Comparison of ENCODE assay signal across 2 cellular contexts in genomic region chr22:46225631-46226030, GRCh38.
TF ChIP-seq lines count a peak whose summit lies in the region.

No MANE protein-coding gene starts in this region.

TF ChIP-seq in K562, 482 proteins besides CTCF, POLR2A, EP300 and RAD21:
- no peak for TF ChIP-seq ZNF277 (CRISPR knock-in tag; IDR thresholded peaks at IDR 0.05; ENCODE audit: borderline replicate concordance)
- no peak for TF ChIP-seq ZFP1 (CRISPR knock-in tag; IDR thresholded peaks at IDR 0.05)
- TF ChIP-seq GATAD2B (IDR thresholded peaks at IDR 0.05; ENCODE audit: borderline replicate concordance) = no peak
- TF ChIP-seq SRSF1 (IDR thresholded peaks at IDR 0.05; ENCODE audit: low read depth, low read length) = no peak
- peak in 1 of 2 experiments; percentile 37; a peak in 1 of 4 replicates for TF ChIP-seq KDM1A (IDR thresholded peaks at IDR 0.05)
- TF ChIP-seq STAT5A (IDR thresholded peaks at IDR 0.05; ENCODE audit: borderline replicate concordance, low read length) = no peak
- no peak for TF ChIP-seq TEAD1 (CRISPR knock-in tag; IDR thresholded peaks at IDR 0.05)
- no peak for TF ChIP-seq GABPB1 (CRISPR knock-in tag; IDR thresholded peaks at IDR 0.05)
- 0 out of 2 replicates have a peak, but pooled peaks have one; percentile 26 for TF ChIP-seq MAX (CRISPR knock-in tag; IDR thresholded peaks at IDR 0.05)
- no peak for TF ChIP-seq ZNF668 (CRISPR knock-in tag; IDR thresholded peaks at IDR 0.05)
- TF ChIP-seq, protein P1, sequence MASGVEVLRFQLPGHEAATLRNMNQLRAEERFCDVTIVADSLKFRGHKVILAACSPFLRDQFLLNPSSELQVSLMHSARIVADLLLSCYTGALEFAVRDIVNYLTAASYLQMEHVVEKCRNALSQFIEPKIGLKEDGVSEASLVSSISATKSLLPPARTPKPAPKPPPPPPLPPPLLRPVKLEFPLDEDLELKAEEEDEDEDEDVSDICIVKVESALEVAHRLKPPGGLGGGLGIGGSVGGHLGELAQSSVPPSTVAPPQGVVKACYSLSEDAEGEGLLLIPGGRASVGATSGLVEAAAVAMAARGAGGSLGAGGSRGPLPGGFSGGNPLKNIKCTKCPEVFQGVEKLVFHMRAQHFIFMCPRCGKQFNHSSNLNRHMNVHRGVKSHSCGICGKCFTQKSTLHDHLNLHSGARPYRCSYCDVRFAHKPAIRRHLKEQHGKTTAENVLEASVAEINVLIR (CRISPR knock-in tag; IDR thresholded peaks at IDR 0.05) = no peak

TF ChIP-seq in HepG2, 621 proteins besides CTCF, POLR2A, EP300 and RAD21:
- TF ChIP-seq ZNF30 (CRISPR knock-in tag; IDR thresholded peaks at IDR 0.05) (no peak), ZMYM3 (CRISPR knock-in tag; IDR thresholded peaks at IDR 0.05) (no peak), RBM39 (IDR thresholded peaks at IDR 0.05; ENCODE audit: low read depth, low read length, poor library complexity, severe bottlenecking) (no peak), ZNF510 (CRISPR knock-in tag; IDR thresholded peaks at IDR 0.05; ENCODE audit: low read depth) (no peak), HNRNPLL (IDR thresholded peaks at IDR 0.05; ENCODE audit: low read depth, low read length, poor library complexity, severe bottlenecking) (peak; percentile 63), MIER3 (CRISPR knock-in tag; IDR thresholded peaks at IDR 0.05; ENCODE audit: borderline replicate concordance) (no peak), ZNF672 (CRISPR knock-in tag; IDR thresholded peaks at IDR 0.05) (peak; percentile 45; the same call in 1 of the 2 replicates), ETV6 (CRISPR knock-in tag; conservative IDR thresholded peaks at IDR 0.05) (no peak), PITX1 (CRISPR knock-in tag; IDR thresholded peaks at IDR 0.05) (no peak), CENPT (CRISPR knock-in tag; IDR thresholded peaks at IDR 0.05; ENCODE audit: low read depth) (0 out of 2 replicates have a peak, but pooled peaks have one; percentile 57), GABPB1 (CRISPR knock-in tag; IDR thresholded peaks at IDR 0.05) (no peak), PHF8 (CRISPR knock-in tag; IDR thresholded peaks at IDR 0.05) (no peak), SMC3 (IDR thresholded peaks at IDR 0.05; ENCODE audit: low read length) (no peak), ZSCAN30 (CRISPR knock-in tag; IDR thresholded peaks at IDR 0.05) (no peak), HNRNPL (IDR thresholded peaks at IDR 0.05; ENCODE audit: low read depth, low read length) (peak; percentile 47; the same call in 1 of the 2 replicates), LRRFIP1 (CRISPR knock-in tag; conservative IDR thresholded peaks at IDR 0.05) (no peak)
- TF ChIP-seq, protein P2, sequence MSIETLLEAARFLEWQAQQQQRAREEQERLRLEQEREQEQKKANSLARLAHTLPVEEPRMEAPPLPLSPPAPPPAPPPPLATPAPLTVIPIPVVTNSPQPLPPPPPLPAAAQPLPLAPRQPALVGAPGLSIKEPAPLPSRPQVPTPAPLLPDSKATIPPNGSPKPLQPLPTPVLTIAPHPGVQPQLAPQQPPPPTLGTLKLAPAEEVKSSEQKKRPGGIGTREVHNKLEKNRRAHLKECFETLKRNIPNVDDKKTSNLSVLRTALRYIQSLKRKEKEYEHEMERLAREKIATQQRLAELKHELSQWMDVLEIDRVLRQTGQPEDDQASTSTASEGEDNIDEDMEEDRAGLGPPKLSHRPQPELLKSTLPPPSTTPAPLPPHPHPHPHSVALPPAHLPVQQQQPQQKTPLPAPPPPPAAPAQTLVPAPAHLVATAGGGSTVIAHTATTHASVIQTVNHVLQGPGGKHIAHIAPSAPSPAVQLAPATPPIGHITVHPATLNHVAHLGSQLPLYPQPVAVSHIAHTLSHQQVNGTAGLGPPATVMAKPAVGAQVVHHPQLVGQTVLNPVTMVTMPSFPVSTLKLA (IDR thresholded peaks at IDR 0.05) = peak; percentile 91
- TF ChIP-seq, protein P3, sequence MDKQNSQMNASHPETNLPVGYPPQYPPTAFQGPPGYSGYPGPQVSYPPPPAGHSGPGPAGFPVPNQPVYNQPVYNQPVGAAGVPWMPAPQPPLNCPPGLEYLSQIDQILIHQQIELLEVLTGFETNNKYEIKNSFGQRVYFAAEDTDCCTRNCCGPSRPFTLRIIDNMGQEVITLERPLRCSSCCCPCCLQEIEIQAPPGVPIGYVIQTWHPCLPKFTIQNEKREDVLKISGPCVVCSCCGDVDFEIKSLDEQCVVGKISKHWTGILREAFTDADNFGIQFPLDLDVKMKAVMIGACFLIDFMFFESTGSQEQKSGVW (CRISPR knock-in tag; IDR thresholded peaks at IDR 0.05; ENCODE audit: borderline replicate concordance) = no peak
- TF ChIP-seq, protein P4, sequence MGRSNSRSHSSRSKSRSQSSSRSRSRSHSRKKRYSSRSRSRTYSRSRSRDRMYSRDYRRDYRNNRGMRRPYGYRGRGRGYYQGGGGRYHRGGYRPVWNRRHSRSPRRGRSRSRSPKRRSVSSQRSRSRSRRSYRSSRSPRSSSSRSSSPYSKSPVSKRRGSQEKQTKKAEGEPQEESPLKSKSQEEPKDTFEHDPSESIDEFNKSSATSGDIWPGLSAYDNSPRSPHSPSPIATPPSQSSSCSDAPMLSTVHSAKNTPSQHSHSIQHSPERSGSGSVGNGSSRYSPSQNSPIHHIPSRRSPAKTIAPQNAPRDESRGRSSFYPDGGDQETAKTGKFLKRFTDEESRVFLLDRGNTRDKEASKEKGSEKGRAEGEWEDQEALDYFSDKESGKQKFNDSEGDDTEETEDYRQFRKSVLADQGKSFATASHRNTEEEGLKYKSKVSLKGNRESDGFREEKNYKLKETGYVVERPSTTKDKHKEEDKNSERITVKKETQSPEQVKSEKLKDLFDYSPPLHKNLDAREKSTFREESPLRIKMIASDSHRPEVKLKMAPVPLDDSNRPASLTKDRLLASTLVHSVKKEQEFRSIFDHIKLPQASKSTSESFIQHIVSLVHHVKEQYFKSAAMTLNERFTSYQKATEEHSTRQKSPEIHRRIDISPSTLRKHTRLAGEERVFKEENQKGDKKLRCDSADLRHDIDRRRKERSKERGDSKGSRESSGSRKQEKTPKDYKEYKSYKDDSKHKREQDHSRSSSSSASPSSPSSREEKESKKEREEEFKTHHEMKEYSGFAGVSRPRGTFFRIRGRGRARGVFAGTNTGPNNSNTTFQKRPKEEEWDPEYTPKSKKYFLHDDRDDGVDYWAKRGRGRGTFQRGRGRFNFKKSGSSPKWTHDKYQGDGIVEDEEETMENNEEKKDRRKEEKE (IDR thresholded peaks at IDR 0.05) = no peak
